Comparison of ENCODE assay signal across 15 cellular contexts in the genomic region with DNA sequence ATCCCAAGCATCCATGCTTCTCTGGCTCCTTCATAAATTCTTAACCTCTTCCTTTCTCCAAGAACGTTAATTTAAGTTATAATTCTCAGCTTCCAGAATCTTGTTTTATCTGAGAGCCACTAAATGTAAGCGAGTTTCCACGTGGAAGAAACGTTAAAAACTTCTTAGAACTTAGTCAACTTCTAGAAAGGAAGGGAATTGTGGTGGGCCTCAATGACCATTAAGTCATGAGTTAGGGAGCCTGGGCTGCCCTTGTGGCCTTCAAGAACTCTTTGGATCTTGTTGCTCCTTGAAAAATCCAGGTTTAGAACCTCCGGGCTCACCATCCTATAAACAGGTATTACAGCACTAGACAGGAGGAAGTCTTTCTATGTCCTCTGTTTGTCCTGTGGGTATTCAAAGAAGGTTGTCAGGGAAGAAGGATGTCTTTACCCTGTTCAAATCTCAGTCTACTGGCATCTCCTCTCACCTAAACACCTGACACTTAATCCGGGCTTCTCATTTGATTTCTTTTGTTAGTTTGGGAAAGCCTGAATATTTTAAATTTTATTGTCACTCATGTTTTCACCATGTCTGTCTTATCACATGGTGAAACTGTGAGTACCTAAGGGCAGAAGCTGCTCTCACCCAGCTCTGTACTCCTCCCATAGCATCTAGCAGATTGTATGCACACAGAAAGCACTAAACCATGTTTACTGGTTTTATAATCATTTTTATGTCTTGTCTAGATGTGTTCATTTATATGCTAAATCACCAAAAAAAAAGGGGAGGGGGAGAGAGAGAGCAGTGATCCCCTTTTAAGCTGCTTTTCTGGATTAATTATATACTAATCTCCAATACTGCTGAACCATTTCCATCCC. TPM values are rescaled to one million over a fixed set of nuclear protein-coding genes. Genes with fewer than 3 reads are reported as not detected.
A peak's percentile ranks its signal among the peaks of the same experiment; 100 is the strongest.
DNase-seq lines count a peak whose midpoint lies in the region; ATAC-seq, FAIRE-seq and TF ChIP-seq lines count a peak whose summit lies in the region.
"Had no signal": no experiment of that assay in that cellular context is flagged by ENCODE, and none has a peak within 500 bp of the region (broad histone marks: within the 10 kb centered on the region; RNA-seq: fewer than 3 reads in every experiment).

No MANE protein-coding gene starts in this region.

- intact Hi-C loops in sigmoid colon (cut with DNase I) = loop anchor here (5.0 to 10.0 kb wide), 5 partner anchors 416 to 1149 kb away; partner anchors contain the start of gene LYPD6

- H3K27me3 ChIP-seq in RWPE2 (ENCODE audit: insufficient read depth, poor library complexity, severe bottlenecking) (no peaks in the 10 kb centered on the region), fibroblast of lung (ENCODE audit: control insufficient read depth, insufficient read depth, low read length) (no peaks in the 10 kb centered on the region), sigmoid colon (no peaks in the 10 kb centered on the region), neuronal stem cell (ENCODE audit: control insufficient read depth in 3 of 3, insufficient read depth in 3 of 3, low read depth in 1 of 3, low read length in 3 of 3) (no peaks in the 10 kb centered on the region), Peyer's patch (no peaks in the 10 kb centered on the region)

- H3K9ac ChIP-seq in fibroblast of lung (ENCODE audit: insufficient read depth, low read length) (no peak overlapping the region), neuronal stem cell (ENCODE audit: low read depth, low read length, poor library complexity) (no peak overlapping the region)
- H3K9ac ChIP-seq: BLaER1 treated with 17β-estradiol and CSF1 and Interleukin-3, amounts not matched to agents 10 nM and 100 nM had no signal

- no peak for FAIRE-seq in D721Med (lab: Jason Lieb, UNC)

- H4K8ac ChIP-seq in neuronal stem cell (ENCODE audit: low read depth, low read length) = no peak overlapping the region

- DNase-seq in D721Med (ENCODE audit: insufficient read length, low spot score) = peak; percentile 32
- DNase-seq in RWPE2 (ENCODE audit: low spot score) = no peak
- no peak for DNase-seq in fibroblast of lung (ENCODE audit: low read depth in 2 of 2)
- DNase-seq in sigmoid colon = no peak
- DNase-seq in H4 (ENCODE audit: low spot score) = no peak
- DNase-seq in neuronal stem cell (ENCODE audit: low spot score) = no peak
- no peak for DNase-seq in Peyer's patch
- DNase-seq: amygdala, NCI-H1092, NCI-H345, T-helper 2 cell had no signal

- H3K4me3 ChIP-seq in RWPE2 (ENCODE audit: severe bottlenecking) (no peak overlapping the region), fibroblast of lung (replicated peaks in 1 of 4; ENCODE audit: control extremely low read depth in 1 of 4, insufficient read depth in 1 of 4, low read depth in 3 of 4, low read length in 4 of 4) (peak overlapping the region in 3 of 4 experiments; percentile 10 to 98 (median 23)), sigmoid colon (no peak overlapping the region), neuronal stem cell (ENCODE audit: low read length in 2 of 2) (no peak overlapping the region), Peyer's patch (no peak overlapping the region)
- H3K4me3 ChIP-seq: BLaER1 treated with 17β-estradiol and CSF1 and Interleukin-3, amounts not matched to agents 10 nM and 100 nM; lung had no signal

- H3K4me2 ChIP-seq in fibroblast of lung (ENCODE audit: extremely low read depth, insufficient read depth, low read length) (peak overlapping the region; percentile 63), neuronal stem cell (ENCODE audit: insufficient read depth, low read length, poor library complexity, severe bottlenecking) (no peak overlapping the region)

- WGBS in sigmoid colon, 2 donors = 87% methylated on average over 6 of the region's 6 CpGs
- WGBS in neuronal stem cell (ENCODE audit: extremely low coverage in 2 of 2, insufficient read length in 2 of 2, insufficient replicate concordance in 1 of 2), 2 donors = no CpG with 5 or more reads among the region's 6 CpGs

- H3K9me3 ChIP-seq in RWPE2 (ENCODE audit: severe bottlenecking) (no peaks in the 10 kb centered on the region), fibroblast of lung (ENCODE audit: control insufficient read depth, insufficient read depth, low read depth, low read length) (no peaks in the 10 kb centered on the region), sigmoid colon (no peaks in the 10 kb centered on the region), neuronal stem cell (replicated peaks in 1 of 2; ENCODE audit: control insufficient read depth in 2 of 2, insufficient read depth in 1 of 2, low read depth in 1 of 2, low read length in 2 of 2) (peaks cover 0 to 5% of the 10 kb centered on the region in 2 donors), Peyer's patch (no peaks in the 10 kb centered on the region)
- H3K9me3 ChIP-seq: BLaER1 treated with 17β-estradiol and CSF1 and Interleukin-3, amounts not matched to agents 10 nM and 100 nM had no signal

- no peak overlapping the region for H2BK12ac ChIP-seq in neuronal stem cell (ENCODE audit: low read length)

- TF ChIP-seq POLR2A in sigmoid colon (IDR thresholded peaks at IDR 0.05) (no peak), Peyer's patch (IDR thresholded peaks at IDR 0.05) (no peak)

- H3K79me2 ChIP-seq in fibroblast of lung (ENCODE audit: control insufficient read depth, insufficient read depth, low read length) = peaks cover 100% of the 10 kb centered on the region

- ATAC-seq in RWPE2 (ENCODE audit: low read depth) = peak; percentile 1; the same call in 1 of the 3 replicates
- ATAC-seq in GM21526 (IDR thresholded peaks at IDR 0.05; ENCODE audit: low FRiP score, unreplicated experiment) = no peak

- H3K4me1 ChIP-seq in RWPE2 (ENCODE audit: insufficient read depth, poor library complexity, severe bottlenecking) (peaks cover 83% of the 10 kb centered on the region), fibroblast of lung (ENCODE audit: control insufficient read depth, extremely low read depth, insufficient read depth, low read length) (peaks cover 17% of the 10 kb centered on the region), sigmoid colon (peaks cover 0 to 91% (median 84%) of the 10 kb centered on the region in 4 donors), neuronal stem cell (ENCODE audit: control insufficient read depth in 2 of 2, insufficient read depth in 1 of 2, low read depth in 1 of 2, low read length in 2 of 2) (peaks cover 20 to 25% of the 10 kb centered on the region in 2 donors), Peyer's patch (peaks cover 0 to 78% (median 0%) of the 10 kb centered on the region in 4 donors)

- H3K36me3 ChIP-seq in RWPE2 (ENCODE audit: low read depth) (peaks cover 94% of the 10 kb centered on the region), fibroblast of lung (ENCODE audit: control insufficient read depth, insufficient read depth, low read length) (peaks cover 13% of the 10 kb centered on the region), sigmoid colon (no peaks in the 10 kb centered on the region), neuronal stem cell (replicated peaks in 1 of 2; ENCODE audit: control insufficient read depth in 2 of 2, insufficient read depth in 2 of 2, low read length in 2 of 2) (peaks cover 0 to 75% of the 10 kb centered on the region in 2 donors), Peyer's patch (no peaks in the 10 kb centered on the region)

- TF ChIP-seq CTCF in D721Med (IDR thresholded peaks at IDR 0.05; ENCODE audit: insufficient read depth, missing control alignments) (no peak), RWPE2 (IDR thresholded peaks at IDR 0.05; ENCODE audit: poor library complexity, severe bottlenecking) (no peak), fibroblast of lung (conservative IDR thresholded peaks at IDR 0.05 in 1 of 2, IDR thresholded peaks at IDR 0.05 in 1 of 2; ENCODE audit: low read depth in 1 of 2, low read length in 2 of 2) (no peak), sigmoid colon (IDR thresholded peaks at IDR 0.05) (no peak), Peyer's patch (IDR thresholded peaks at IDR 0.05) (no peak)

- H3K23ac ChIP-seq in neuronal stem cell (ENCODE audit: low read depth, low read length, poor library complexity) = no peak overlapping the region

- H3K79me1 ChIP-seq in neuronal stem cell (ENCODE audit: low read depth, low read length) = peaks cover 3% of the 10 kb centered on the region

- no peak for TF ChIP-seq EP300 in sigmoid colon (IDR thresholded peaks at IDR 0.05)

- no peak overlapping the region for H4K91ac ChIP-seq in neuronal stem cell (ENCODE audit: low read depth, low read length, poor library complexity)

- no peak overlapping the region for H3K18ac ChIP-seq in neuronal stem cell (ENCODE audit: low read length)

- no peak overlapping the region for H2BK120ac ChIP-seq in neuronal stem cell (ENCODE audit: low read depth, low read length)

- H3K27ac ChIP-seq in RWPE2 (ENCODE audit: poor library complexity, severe bottlenecking) (peak overlapping the region; percentile 99), fibroblast of lung (ENCODE audit: insufficient read depth, low read length) (peak overlapping the region; percentile 55), sigmoid colon (peak overlapping the region; percentile 36 to 96 (median 63)), neuronal stem cell (replicated peaks; ENCODE audit: low read length) (no peak overlapping the region), Peyer's patch (peak overlapping the region in 2 of 4 donors; percentile 1 to 25)
- H3K27ac ChIP-seq: BLaER1 treated with 17β-estradiol and CSF1 and Interleukin-3, amounts not matched to agents 10 nM and 100 nM had no signal

- no peaks in the 10 kb centered on the region for H4K20me1 ChIP-seq in fibroblast of lung (ENCODE audit: control insufficient read depth, extremely low read depth, insufficient read depth, low read length)

- no peak overlapping the region for H3K14ac ChIP-seq in neuronal stem cell (ENCODE audit: low read length)

- H2AFZ ChIP-seq in fibroblast of lung (ENCODE audit: low read length) (no peak overlapping the region), neuronal stem cell (ENCODE audit: low read length) (no peak overlapping the region)

- H2BK5ac ChIP-seq in neuronal stem cell (ENCODE audit: low read length) = no peak overlapping the region

- no peak overlapping the region for H2BK15ac ChIP-seq in neuronal stem cell (ENCODE audit: low read length)

- H2AK5ac ChIP-seq in neuronal stem cell (ENCODE audit: low read depth, low read length) = no peak overlapping the region

- no peak overlapping the region for H3K4ac ChIP-seq in neuronal stem cell (ENCODE audit: low read length)

RNA-seq across cellular contexts. Expression of gene RND3, which starts 6.3 kb away (rescaled TPM):
- 559 and 1,405 TPM in 2 replicates for total RNA-seq in fibroblast of lung
- polyA plus RNA-seq in fibroblast of lung = 363 and 403 TPM in 2 replicates
- polyA plus RNA-seq in fibroblast of lung (2012) = 306 and 351 TPM in 2 replicates
- polyA minus RNA-seq in fibroblast of lung (ENCODE audit: low replicate concordance) = 170 and 247 TPM in 2 replicates
- 100 to 1,000 TPM in 1 of 4 donors, 10 to 100 TPM in 3; 28.9 to 171 (median 30.5) TPM for total RNA-seq in sigmoid colon
- polyA plus RNA-seq in sigmoid colon = 10 to 100 TPM; 22.3 to 45.0 (median 41.6) TPM
- 51.7 and 56.7 TPM in 2 replicates for total RNA-seq in H4 (2014; rRNA removed; shearing (Covaris generic))
- 15.7 TPM for polyA plus RNA-seq in neuronal stem cell (2013, experiment 1 of 2)
- 15.5 TPM for polyA plus RNA-seq in neuronal stem cell (2013, experiment 2 of 2)
- 10 to 100 TPM; 14.9 to 80.6 (median 46.7) TPM for total RNA-seq in Peyer's patch
- total RNA-seq: activated T-helper 1 cell treated with anti-CD3 and anti-CD28 coated beads, Interleukin-12 subunit alpha, Interleukin-12 subunit beta, Interleukin-2, Interleukin-4 antibody, amounts not matched to agents 30 ng/mL and 10 ng/mL and 1 ng/mL, durations not matched to agents 14 hours and 24 hours and 36 hours had no signal

Comparison
In these comparisons a context has a peak if more than half of its experiments do, and no peak if none do; other contexts are left out.
1. H3K4me3 ChIP-seq: peak in fibroblast of lung (3 of 4); none in RWPE2 (single experiment), sigmoid colon (0 of 4), neuronal stem cell (0 of 2) and Peyer's patch (0 of 4).